ENCODE assay signal across 7 cellular contexts in the genomic region with DNA sequence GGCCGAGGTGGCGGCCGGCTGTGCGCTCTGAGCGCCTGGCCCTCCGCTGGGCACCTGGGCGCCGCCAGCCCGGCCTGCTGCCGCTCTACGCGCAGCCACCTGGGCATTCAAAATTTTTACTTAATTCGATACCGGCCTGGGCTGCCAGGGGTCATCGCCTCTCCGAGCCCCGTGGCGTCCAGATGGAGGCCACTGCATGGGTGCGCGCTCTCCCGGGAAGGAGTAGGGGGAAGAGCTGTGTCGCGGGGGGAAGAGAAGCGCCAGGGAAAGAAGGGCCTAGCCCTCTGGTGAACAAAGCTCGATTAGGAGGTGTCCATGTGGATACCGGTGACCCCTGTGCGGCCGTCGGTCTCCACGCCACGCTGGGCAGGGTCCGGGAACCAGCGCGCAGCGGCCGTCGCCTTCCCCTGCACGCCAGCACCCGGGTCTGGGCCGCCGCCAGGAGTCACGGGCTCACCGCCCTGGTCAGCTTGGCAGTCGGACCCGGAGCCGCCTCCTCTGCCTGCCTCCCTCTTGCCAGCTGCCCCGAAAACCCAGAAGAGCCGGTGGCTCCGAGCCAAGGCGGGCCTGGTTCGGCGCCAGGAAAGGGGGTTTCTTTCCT. TPM values are rescaled to one million over a fixed set of nuclear protein-coding genes. Genes with fewer than 3 reads are reported as not detected.
DNase-seq lines count a peak whose midpoint lies in the region; ATAC-seq and TF ChIP-seq lines count a peak whose summit lies in the region.

No MANE protein-coding gene starts in this region.

- DNase-seq in GM13976 (ENCODE audit: low spot score): peak; percentile 47
- DNase-seq in LoVo (ENCODE audit: low spot score): peak; percentile 12
- peak in 6 of 7 donors; percentile 22 to 64 (median 36) for DNase-seq in adrenal gland
- peak; percentile 52 for DNase-seq in left cardiac atrium
- DNase-seq in posterior cingulate gyrus: peak in 9 of 10 donors; percentile 16 to 91 (median 48)
- DNase-seq in NCI-H524 treated with DMSO at 0.1 percent for 48 hours (lab: John Stamatoyannopoulos, UW): no peak

- H3K27ac ChIP-seq in adrenal gland: peak overlapping the region; percentile 7 to 88 (median 83)

- WGBS in adrenal gland, 4 donors: 0 to 1% (median 1%) methylated on average over 25 to 52 of the region's 52 CpGs

- TF ChIP-seq CTCF in GM13976 (IDR thresholded peaks at IDR 0.05; ENCODE audit: borderline replicate concordance, control extremely low read depth, extremely low read depth, insufficient read depth, missing control alignments): no peak
- no peak for TF ChIP-seq CTCF in adrenal gland (IDR thresholded peaks at IDR 0.05)

- no peaks in the 10 kb centered on the region for H3K27me3 ChIP-seq in adrenal gland

- H3K4me1 ChIP-seq in adrenal gland (replicated peaks in 1 of 2): peaks cover 11 to 23% of the 10 kb centered on the region in 2 donors

- H3K36me3 ChIP-seq in adrenal gland (replicated peaks in 1 of 2): no peaks in the 10 kb centered on the region

- in situ Hi-C loops in GM13976 (cut with MboI; ENCODE audit: low sequenced_read_pairs, unreplicated experiment): no loop called here

- no peak for TF ChIP-seq POLR2A in adrenal gland (IDR thresholded peaks at IDR 0.05)

- peak; percentile 3 for ATAC-seq in GM21825 (IDR thresholded peaks at IDR 0.05; ENCODE audit: unreplicated experiment)
- peak; percentile 33 to 58 for ATAC-seq in left cardiac atrium

- intact Hi-C loops in adrenal gland (cut with DNase I) (no loop called here), left cardiac atrium (cut with DNase I) (loop anchor here in 1 of 2 donors (2.0 to 10.0 kb wide), 2 partner anchors 25 to 205 kb away; a partner anchor contains a TSS), posterior cingulate gyrus (cut with DNase I) (loop anchor here (1.0 to 2.0 kb wide), 2 partner anchors 26 to 45 kb away; a partner anchor contains a TSS)

- H3K9me3 ChIP-seq in adrenal gland (replicated peaks in 1 of 3): no peaks in the 10 kb centered on the region

- peak overlapping the region; percentile 37 to 87 (median 64) for H3K4me3 ChIP-seq in adrenal gland

RNA-seq across cellular contexts. Expression of a gene that starts 0.7 kb away (rescaled TPM):
- 10 to 100 TPM in 7 of 8 donors, 1 to 10 TPM in 1; 6.1 to 27.0 (median 15.9) TPM for total RNA-seq in adrenal gland
- polyA plus RNA-seq in adrenal gland: 10 to 100 TPM in 2 of 3 donors, 1 to 10 TPM in 1; 8.8 to 32.9 (median 14.2) TPM
- total RNA-seq in left cardiac atrium: 10 to 100 TPM; 27.7 to 29.1 TPM

RNA-seq across cellular contexts. Expression of a gene that starts 0.9 kb away (rescaled TPM):
- 1 to 10 TPM; 1.1 to 9.2 (median 5.4) TPM for total RNA-seq in adrenal gland
- 1 to 10 TPM; 1.8 to 6.1 (median 2.4) TPM for polyA plus RNA-seq in adrenal gland
- total RNA-seq in left cardiac atrium: 1 to 10 TPM; 4.0 to 4.3 TPM

RNA-seq across cellular contexts. Expression of a gene that starts 26.1 kb away (rescaled TPM):
- total RNA-seq in adrenal gland: 10 to 100 TPM in 1 of 8 donors, 1 to 10 TPM in 7; 4.5 to 13.1 (median 6.7) TPM
- polyA plus RNA-seq in adrenal gland: 10 to 100 TPM in 1 of 3 donors, 1 to 10 TPM in 2; 9.3 to 11.6 (median 9.5) TPM
- total RNA-seq in left cardiac atrium: 1 to 10 TPM; 9.1 to 9.2 TPM

RNA-seq across cellular contexts. Expression of a gene that starts 46.2 kb away (rescaled TPM):
- total RNA-seq in adrenal gland (10 to 100 TPM; 37.8 to 74.7 (median 56.2) TPM), left cardiac atrium (10 to 100 TPM; 27.5 to 30.6 TPM)
- polyA plus RNA-seq in adrenal gland: 100 to 1,000 TPM in 2 of 3 donors, 10 to 100 TPM in 1; 67.3 to 185 (median 157) TPM
